In the genomic region with DNA sequence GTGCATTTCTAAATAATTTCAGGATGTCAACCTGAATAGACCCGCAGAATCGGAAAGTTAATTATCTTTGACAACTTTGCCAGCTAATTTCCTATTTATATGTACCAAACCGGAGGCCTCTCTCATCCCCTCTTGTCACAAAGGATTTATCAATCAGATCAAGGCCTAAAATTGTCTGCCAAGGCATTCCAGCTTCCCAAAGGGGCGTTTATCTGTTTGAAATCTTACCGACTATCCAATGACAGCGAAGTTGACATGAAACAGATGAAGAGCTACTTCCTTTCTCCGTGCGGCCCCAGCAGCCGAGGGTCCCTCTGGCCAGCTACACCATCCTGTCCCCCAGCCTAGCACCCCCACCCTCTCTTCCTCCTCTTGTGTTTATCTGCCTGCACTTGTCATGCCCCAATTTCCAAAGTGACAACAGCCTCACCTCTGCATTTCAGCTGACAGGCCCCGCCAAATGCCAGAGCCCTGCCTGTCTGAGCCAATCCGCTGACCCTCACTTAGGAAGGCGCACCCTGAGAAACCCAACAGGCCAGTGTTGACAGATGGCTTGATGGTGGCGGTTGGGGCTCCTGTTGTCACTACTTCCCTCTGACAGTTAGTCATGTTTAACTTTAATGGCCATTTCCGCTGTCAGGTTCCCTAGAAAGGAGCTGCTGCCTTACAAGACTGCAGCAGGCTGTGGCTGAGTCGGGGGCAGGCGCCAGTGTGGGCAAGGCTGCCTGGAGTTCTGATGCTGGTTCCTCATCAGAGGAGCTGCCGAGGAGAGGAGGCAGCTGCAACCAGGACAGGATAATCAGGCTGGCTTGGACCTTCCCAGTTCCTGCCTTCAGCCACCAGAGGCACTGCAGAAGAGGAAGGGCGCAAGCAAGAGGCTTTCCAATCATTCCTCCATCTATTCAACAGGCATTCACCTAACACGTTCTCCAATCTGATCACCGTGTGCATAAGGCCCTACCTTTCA, we compare ENCODE assay signal across 11 cellular contexts.
DNase-seq lines count a peak whose midpoint lies in the region; ATAC-seq and TF ChIP-seq lines count a peak whose summit lies in the region.
"Had no signal": no experiment of that assay in that cellular context is flagged by ENCODE, and none has a peak within 500 bp of the region (broad histone marks: within the 10 kb centered on the region; RNA-seq: fewer than 3 reads in every experiment).

No MANE protein-coding gene starts in this region.

- no peak overlapping the region for H3K27ac ChIP-seq in upper lobe of right lung
- H3K27ac ChIP-seq in GM23248: no peak overlapping the region
- no peak overlapping the region for H3K27ac ChIP-seq in prostate gland
- H3K27ac ChIP-seq: right atrium auricular region had no signal

- no peak overlapping the region for H3K4me3 ChIP-seq in fibroblast of the aortic adventitia (ENCODE audit: low read depth, low read length)
- H3K4me3 ChIP-seq in upper lobe of right lung: no peak overlapping the region
- no peak overlapping the region for H3K4me3 ChIP-seq in GM23248
- H3K4me3 ChIP-seq in prostate gland: no peak overlapping the region
- H3K4me3 ChIP-seq: right atrium auricular region had no signal

- H3K27ac Mint-ChIP-seq in activated CD8-positive, alpha-beta T cell treated with anti-CD3 and anti-CD28 coated beads for 36 hours: no peak overlapping the region
- no peak overlapping the region for H3K27ac Mint-ChIP-seq in activated CD8-positive, alpha-beta T cell treated with anti-CD3 and anti-CD28 coated beads, Interleukin-2, amount 10 ng/mL, durations not matched to agents 7 days and 5 days
- H3K27ac Mint-ChIP-seq: activated T-cell treated with anti-CD3 and anti-CD28 coated beads, Interleukin-2, amount 50 U/mL, for 24 hours had no signal

- H3K79me2 ChIP-seq in GM23248 (ENCODE audit: insufficient read depth): no peaks in the 10 kb centered on the region

- no peaks in the 10 kb centered on the region for H3K9me2 ChIP-seq in GM23248 (ENCODE audit: insufficient read depth)

- no peaks in the 10 kb centered on the region for H3K9me3 ChIP-seq in upper lobe of right lung
- H3K9me3 ChIP-seq in GM23248 (ENCODE audit: low read depth): no peaks in the 10 kb centered on the region
- H3K9me3 ChIP-seq in prostate gland: no peaks in the 10 kb centered on the region
- H3K9me3 ChIP-seq: right atrium auricular region had no signal

- DNase-seq in activated CD8-positive, alpha-beta T cell treated with anti-CD3 and anti-CD28 coated beads for 36 hours: no peak
- DNase-seq in activated CD8-positive, alpha-beta T cell treated with anti-CD3 and anti-CD28 coated beads, Interleukin-2, amount 10 ng/mL, durations not matched to agents 7 days and 5 days: no peak
- DNase-seq in NCI-H460 (ENCODE audit: extremely low read depth, low read depth): peak; percentile 13
- no peak for DNase-seq in fibroblast of the aortic adventitia (ENCODE audit: low read depth)
- no peak for DNase-seq in upper lobe of right lung
- no peak for DNase-seq in GM23248
- no peak for DNase-seq in prostate gland (ENCODE audit: low spot score)
- DNase-seq: activated T-cell treated with anti-CD3 and anti-CD28 coated beads, Interleukin-2, amount 50 U/mL, for 24 hours; NCI-H1436 treated with DMSO at 0.1 percent for 48 hours had no signal

- H3K4me2 ChIP-seq in GM23248 (ENCODE audit: unreplicated experiment): no peak overlapping the region

- no peaks in the 10 kb centered on the region for H3K36me3 ChIP-seq in upper lobe of right lung
- H3K36me3 ChIP-seq in GM23248 (ENCODE audit: low read depth): no peaks in the 10 kb centered on the region
- H3K36me3 ChIP-seq in prostate gland: no peaks in the 10 kb centered on the region
- H3K36me3 ChIP-seq: right atrium auricular region had no signal

- H3K27me3 ChIP-seq in upper lobe of right lung: no peaks in the 10 kb centered on the region
- H3K27me3 ChIP-seq in GM23248 (replicated peaks; ENCODE audit: insufficient read depth): no peaks in the 10 kb centered on the region
- no peaks in the 10 kb centered on the region for H3K27me3 ChIP-seq in prostate gland (replicated peaks; ENCODE audit: insufficient read depth)
- H3K27me3 ChIP-seq: right atrium auricular region had no signal

- CTCF ChIA-PET in activated CD8-positive, alpha-beta T cell treated with anti-CD3 and anti-CD28 coated beads for 36 hours (lab: Charles Lee): interaction anchor here (1.4 to 2.0 kb wide), 2 partner anchors 13 to 50 kb away, joined by 3 to 4 read pairs; no protein-coding TSS in a partner anchor
- CTCF ChIA-PET in activated CD8-positive, alpha-beta T cell treated with anti-CD3 and anti-CD28 coated beads, Interleukin-2, amount 10 ng/mL, durations not matched to agents 7 days and 5 days (lab: Charles Lee): no interaction called here

- no peak overlapping the region for H3K4me3 Mint-ChIP-seq in activated CD8-positive, alpha-beta T cell treated with anti-CD3 and anti-CD28 coated beads for 36 hours
- H3K4me3 Mint-ChIP-seq in activated CD8-positive, alpha-beta T cell treated with anti-CD3 and anti-CD28 coated beads, Interleukin-2, amount 10 ng/mL, durations not matched to agents 7 days and 5 days: no peak overlapping the region
- H3K4me3 Mint-ChIP-seq: activated T-cell treated with anti-CD3 and anti-CD28 coated beads, Interleukin-2, amount 50 U/mL, for 24 hours had no signal

- H3K4me1 Mint-ChIP-seq in activated CD8-positive, alpha-beta T cell treated with anti-CD3 and anti-CD28 coated beads for 36 hours (ENCODE audit: low read depth): no peaks in the 10 kb centered on the region
- H3K4me1 Mint-ChIP-seq in activated CD8-positive, alpha-beta T cell treated with anti-CD3 and anti-CD28 coated beads, Interleukin-2, amount 10 ng/mL, durations not matched to agents 7 days and 5 days (ENCODE audit: low read depth): no peaks in the 10 kb centered on the region

- in situ Hi-C loops in GM23248 (cut with MboI): no loop called here

- peak; percentile 27 for TF ChIP-seq CTCF in activated CD8-positive, alpha-beta T cell treated with anti-CD3 and anti-CD28 coated beads for 36 hours (IDR thresholded peaks at IDR 0.05)
- peak; percentile 17 for TF ChIP-seq CTCF in fibroblast of the aortic adventitia (IDR thresholded peaks at IDR 0.05; ENCODE audit: insufficient read depth, low read length)
- TF ChIP-seq CTCF in upper lobe of right lung (IDR thresholded peaks at IDR 0.05): peak; percentile 38
- no peak for TF ChIP-seq CTCF in prostate gland (IDR thresholded peaks at IDR 0.05)

- no peaks in the 10 kb centered on the region for H3K9me3 Mint-ChIP-seq in activated CD8-positive, alpha-beta T cell treated with anti-CD3 and anti-CD28 coated beads for 36 hours
- H3K9me3 Mint-ChIP-seq in activated CD8-positive, alpha-beta T cell treated with anti-CD3 and anti-CD28 coated beads, Interleukin-2, amount 10 ng/mL, durations not matched to agents 7 days and 5 days (ENCODE audit: insufficient read depth): no peaks in the 10 kb centered on the region
- H3K9me3 Mint-ChIP-seq: activated T-cell treated with anti-CD3 and anti-CD28 coated beads, Interleukin-2, amount 50 U/mL, for 24 hours had no signal

- ATAC-seq in activated CD8-positive, alpha-beta T cell treated with anti-CD3 and anti-CD28 coated beads for 36 hours: no peak
- no peak for ATAC-seq in activated CD8-positive, alpha-beta T cell treated with anti-CD3 and anti-CD28 coated beads, Interleukin-2, amount 10 ng/mL, durations not matched to agents 7 days and 5 days
- ATAC-seq in upper lobe of right lung (peak; percentile 74), HG03457 (IDR thresholded peaks at IDR 0.05; ENCODE audit: unreplicated experiment) (no peak)

- no peak overlapping the region for H2AFZ ChIP-seq in GM23248

- no peak overlapping the region for H3K9ac ChIP-seq in GM23248

- H3K36me3 Mint-ChIP-seq in activated CD8-positive, alpha-beta T cell treated with anti-CD3 and anti-CD28 coated beads for 36 hours (ENCODE audit: low read depth): no peaks in the 10 kb centered on the region
- H3K36me3 Mint-ChIP-seq in activated CD8-positive, alpha-beta T cell treated with anti-CD3 and anti-CD28 coated beads, Interleukin-2, amount 10 ng/mL, durations not matched to agents 7 days and 5 days (ENCODE audit: low read depth): no peaks in the 10 kb centered on the region

- H3F3A ChIP-seq in GM23248 (ENCODE audit: insufficient read depth): no peaks in the 10 kb centered on the region

- H3K4me1 ChIP-seq in upper lobe of right lung: no peaks in the 10 kb centered on the region
- no peaks in the 10 kb centered on the region for H3K4me1 ChIP-seq in GM23248 (ENCODE audit: insufficient read depth)
- no peaks in the 10 kb centered on the region for H3K4me1 ChIP-seq in prostate gland (replicated peaks)
- H3K4me1 ChIP-seq: right atrium auricular region had no signal

- H3K27me3 Mint-ChIP-seq in activated CD8-positive, alpha-beta T cell treated with anti-CD3 and anti-CD28 coated beads for 36 hours: peaks cover 14% of the 10 kb centered on the region
- no peaks in the 10 kb centered on the region for H3K27me3 Mint-ChIP-seq in activated CD8-positive, alpha-beta T cell treated with anti-CD3 and anti-CD28 coated beads, Interleukin-2, amount 10 ng/mL, durations not matched to agents 7 days and 5 days (ENCODE audit: low read depth)

- WGBS in GM23248 (ENCODE audit: low coverage in 1 of 2, low lambda C conversion rate in 2 of 2, missing lambda C conversion rate in 2 of 2), 2 experiments: 84 to 86% methylated on average over 20 of the region's 20 CpGs
- WGBS in prostate gland: 78% methylated on average over 20 of the region's 20 CpGs

- POLR2A ChIA-PET in activated CD8-positive, alpha-beta T cell treated with anti-CD3 and anti-CD28 coated beads for 36 hours (lab: Charles Lee): no interaction called here
- POLR2A ChIA-PET in activated CD8-positive, alpha-beta T cell treated with anti-CD3 and anti-CD28 coated beads, Interleukin-2, amount 10 ng/mL, durations not matched to agents 7 days and 5 days (lab: Charles Lee): no interaction called here

- intact Hi-C loops in activated CD8-positive, alpha-beta T cell treated with anti-CD3 and anti-CD28 coated beads for 36 hours (cut with micrococcal nuclease): no loop called here
- intact Hi-C loops in upper lobe of right lung (cut with DNase I) (no loop called here), prostate gland (cut with DNase I) (no loop called here)

- no peaks in the 10 kb centered on the region for H4K20me1 ChIP-seq in GM23248 (ENCODE audit: insufficient read depth)

- TF ChIP-seq POLR2A in prostate gland (IDR thresholded peaks at IDR 0.05): no peak

Comparison
In these comparisons a context has a peak if more than half of its experiments do, and no peak if none do; other contexts are left out.
1. CTCF ChIP-seq: peak in activated CD8-positive, alpha-beta T cell treated with anti-CD3 and anti-CD28 coated beads for 36 hours (single experiment), fibroblast of the aortic adventitia (single experiment) and upper lobe of right lung (single experiment); none in prostate gland (0 of 4).